8 cellular contexts compared by ENCODE assay signal in the genomic region with DNA sequence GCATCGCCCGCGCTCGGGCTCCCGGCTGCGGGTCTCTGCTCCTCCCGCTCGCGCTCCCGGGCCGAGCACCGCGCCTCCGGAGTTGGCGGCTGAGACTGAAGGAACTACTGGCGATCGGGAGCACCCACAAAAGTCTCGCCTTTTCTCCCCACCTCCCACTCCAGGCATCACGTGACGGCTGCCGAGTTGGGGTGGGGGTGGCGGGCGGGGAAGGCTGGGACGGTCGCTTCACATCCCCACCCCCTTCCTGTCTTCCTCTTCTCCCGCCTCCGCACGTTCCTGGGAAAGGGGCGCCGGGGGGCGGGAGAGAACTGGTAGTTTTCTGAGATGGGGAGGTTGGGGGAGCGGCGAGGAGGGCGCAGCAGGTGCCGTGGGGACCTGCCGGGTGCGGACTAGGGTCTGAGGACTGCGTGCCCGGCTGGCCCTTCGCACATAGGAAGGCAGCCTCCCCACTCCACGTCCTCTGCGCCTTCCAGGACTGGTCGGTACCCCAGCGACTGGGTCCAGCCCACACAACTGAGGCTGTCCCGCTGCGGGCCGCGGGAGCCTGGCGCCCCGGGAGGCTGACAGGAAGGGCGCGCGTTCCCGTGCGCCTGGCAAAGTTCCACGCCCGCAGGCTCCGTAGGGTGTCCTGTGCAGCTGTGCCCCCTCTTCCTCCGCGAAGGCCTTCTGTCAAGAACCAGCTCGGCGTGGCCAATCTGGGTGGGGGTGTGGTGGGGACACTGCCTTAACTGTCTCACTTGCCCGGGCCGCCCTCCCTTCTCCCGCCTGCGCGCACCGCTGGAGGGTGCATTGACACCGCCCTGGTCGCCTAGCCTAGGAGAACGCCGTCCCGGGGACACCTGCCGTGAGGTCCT. TPM values are rescaled to one million over a fixed set of nuclear protein-coding genes. Genes with fewer than 3 reads are reported as not detected.
DNase-seq lines count a peak whose midpoint lies in the region; ATAC-seq, FAIRE-seq and TF ChIP-seq lines count a peak whose summit lies in the region.

A gene with protein sequence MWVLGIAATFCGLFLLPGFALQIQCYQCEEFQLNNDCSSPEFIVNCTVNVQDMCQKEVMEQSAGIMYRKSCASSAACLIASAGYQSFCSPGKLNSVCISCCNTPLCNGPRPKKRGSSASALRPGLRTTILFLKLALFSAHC (minus strand): TSS at position 102 of the 857 bp plus-strand sequence. CDS start 273 bp downstream, outside the sequence.

- peaks cover 15% of the 10 kb centered on the region for H3K4me1 Mint-ChIP-seq in GM23338
- H3K4me1 Mint-ChIP-seq in glutamatergic neuron (ENCODE audit: low read depth, unreplicated experiment), result peaks cover 5% of the 10 kb centered on the region

- FAIRE-seq in GM19239 (lab: Jason Lieb, UNC), result no peak

- H3K9me2 ChIP-seq in GM23338 (ENCODE audit: insufficient read depth), result no peaks in the 10 kb centered on the region

- TF ChIP-seq CTCF in GM23338 (conservative IDR thresholded peaks at IDR 0.05; ENCODE audit: low read depth in 2 of 2) (peak in 1 of 2 experiments; percentile 31; a peak in 1 of 4 replicates), glutamatergic neuron (IDR thresholded peaks at IDR 0.05; ENCODE audit: partially characterized antibody, unreplicated experiment) (no peak), parathyroid adenoma (IDR thresholded peaks at IDR 0.05) (no peak)

- DNase-seq in GM23338 (ENCODE audit: low spot score), result peak; percentile 71
- DNase-seq in RPMI7951 (ENCODE audit: low read depth), result peak; percentile 71
- peak; percentile 43 for DNase-seq in glutamatergic neuron
- no peak for DNase-seq in CD1c-positive myeloid dendritic cell (ENCODE audit: extremely low spot score)
- DNase-seq in GM19239 (ENCODE audit: insufficient read length, low spot score), result no peak
- DNase-seq in activated T-cell treated with anti-CD3 and anti-CD28 coated beads for 4 hours, result no peak

- H3K9me3 Mint-ChIP-seq in GM23338 (no peaks in the 10 kb centered on the region), glutamatergic neuron (ENCODE audit: unreplicated experiment) (peaks cover 3% of the 10 kb centered on the region)

- peak within 1 kb of the TSS; percentile 79 for H3K4me3 ChIP-seq in GM23338
- H3K4me3 ChIP-seq in parathyroid adenoma (ENCODE audit: low read depth, low read length), result peak within 1 kb of the TSS; percentile 59

- ATAC-seq in GM23338 (peak; percentile 18), HG03442 (IDR thresholded peaks at IDR 0.05; ENCODE audit: unreplicated experiment) (no peak)

- H3F3A ChIP-seq in GM23338 (replicated peaks; ENCODE audit: low read depth), result no peaks in the 10 kb centered on the region

- H3K27me3 ChIP-seq in GM23338 (ENCODE audit: insufficient read depth) (peaks cover 92% of the 10 kb centered on the region), parathyroid adenoma (ENCODE audit: control insufficient read depth, insufficient read depth, low read length) (no peaks in the 10 kb centered on the region)

- H3K4me3 Mint-ChIP-seq in GM23338 (peak within 1 kb of the TSS; percentile 80), glutamatergic neuron (ENCODE audit: unreplicated experiment) (peak within 1 kb of the TSS; percentile 91)

- H3K79me2 ChIP-seq in GM23338 (replicated peaks; ENCODE audit: insufficient read depth) (no peaks in the 10 kb centered on the region), parathyroid adenoma (no peaks in the 10 kb centered on the region)

- H3K27ac Mint-ChIP-seq in GM23338, result no peak within 1 kb of the TSS
- H3K27ac Mint-ChIP-seq in glutamatergic neuron (ENCODE audit: unreplicated experiment), result no peak within 1 kb of the TSS

- H3K9ac ChIP-seq in parathyroid adenoma, result no peak within 1 kb of the TSS

- H3K27ac ChIP-seq in GM23338 (ENCODE audit: low read depth), result no peak within 1 kb of the TSS
- H3K27ac ChIP-seq in parathyroid adenoma, result no peak within 1 kb of the TSS

- H3K9me3 ChIP-seq in parathyroid adenoma (ENCODE audit: control insufficient read depth, low read length), result no peaks in the 10 kb centered on the region

- H3K4me2 ChIP-seq in GM23338, result peak within 1 kb of the TSS; percentile 93
- peak within 1 kb of the TSS; percentile 89 for H3K4me2 ChIP-seq in parathyroid adenoma (ENCODE audit: low read length)

- H3K36me3 ChIP-seq in GM23338 (ENCODE audit: insufficient read depth) (no peaks in the 10 kb centered on the region), parathyroid adenoma (ENCODE audit: control insufficient read depth, insufficient read depth, low read length) (no peaks in the 10 kb centered on the region)

- no peaks in the 10 kb centered on the region for H4K20me1 ChIP-seq in GM23338 (replicated peaks; ENCODE audit: insufficient read depth)

- H3K36me3 Mint-ChIP-seq in GM23338 (ENCODE audit: low read depth) (no peaks in the 10 kb centered on the region), glutamatergic neuron (ENCODE audit: unreplicated experiment) (no peaks in the 10 kb centered on the region)

- H3K4me1 ChIP-seq in GM23338 (ENCODE audit: insufficient read depth) (peaks cover 18% of the 10 kb centered on the region), parathyroid adenoma (no peaks in the 10 kb centered on the region)

- H2AFZ ChIP-seq in GM23338 (peak within 1 kb of the TSS; percentile 80), parathyroid adenoma (peak within 1 kb of the TSS; percentile 57)

- H3K27me3 Mint-ChIP-seq in GM23338 (ENCODE audit: insufficient read depth, low read depth, poor library complexity) (peaks cover 52% of the 10 kb centered on the region), glutamatergic neuron (ENCODE audit: unreplicated experiment) (peaks cover 9% of the 10 kb centered on the region)

TF ChIP-seq in GM23338, 12 proteins besides CTCF, POLR2A, EP300 and RAD21 (continues in another document):
- TF ChIP-seq ZNF462 (CRISPR knock-in tag; IDR thresholded peaks at IDR 0.05), result no peak
- no peak for TF ChIP-seq EZH2 (IDR thresholded peaks at IDR 0.05; ENCODE audit: low read depth, unreplicated experiment)
- no peak for TF ChIP-seq NANOG (IDR thresholded peaks at IDR 0.05; ENCODE audit: borderline replicate concordance)

RNA-seq across cellular contexts. Expression of the gene that starts here (rescaled TPM):
- total RNA-seq in GM23338 (2014; rRNA removed; shearing (Covaris generic)), result 4.2 TPM in 2 replicates
- 1.5 and 1.7 TPM in 2 replicates for polyA plus RNA-seq in GM23338 (2016; fragmentation: Nextera tagmentation; extraction: Ambion mirVana)
- total RNA-seq in RPMI7951 (2014; rRNA removed; shearing (Covaris generic)), result 20.3 and 23.7 TPM in 2 replicates
- 1.1 TPM for total RNA-seq in glutamatergic neuron (ENCODE audit: unreplicated experiment)

Comparison
In these comparisons a context has a peak if more than half of its experiments do, and no peak if none do; other contexts are left out.
1. DNase-seq: peak in GM23338 (single experiment), RPMI7951 (single experiment) and glutamatergic neuron (single experiment); none in CD1c-positive myeloid dendritic cell (single experiment), GM19239 (single experiment) and activated T-cell treated with anti-CD3 and anti-CD28 coated beads for 4 hours (single experiment).